In genomic region chr7:93298671-93299070, GRCh38 we compare ENCODE assay signal across 16 cellular contexts.
DNase-seq lines count a peak whose midpoint lies in the region; ATAC-seq and TF ChIP-seq lines count a peak whose summit lies in the region.
"Had no signal": no experiment of that assay in that cellular context is flagged by ENCODE, and none has a peak within 500 bp of the region (broad histone marks: within the 10 kb centered on the region; RNA-seq: fewer than 3 reads in every experiment).

No MANE protein-coding gene starts in this region.

- 49% methylated on average over 2 of the region's 2 CpGs for WGBS in smooth muscle cell (ENCODE audit: low lambda C conversion rate)

- H3K36me3 ChIP-seq in GM23338 (ENCODE audit: insufficient read depth) (no peaks in the 10 kb centered on the region), smooth muscle cell (ENCODE audit: low read depth) (no peaks in the 10 kb centered on the region)

- peak overlapping the region; percentile 65; the same call in 1 of the 2 replicates for H3K27ac Mint-ChIP-seq in GM23338
- H3K27ac Mint-ChIP-seq in activated CD8-positive, alpha-beta memory T cell treated with anti-CD3 and anti-CD28 coated beads, Interleukin-2, amount 10 ng/mL, durations not matched to agents 7 days and 5 days = no peak overlapping the region

- no peak for DNase-seq in GM23338 (ENCODE audit: low spot score)
- peak; percentile 41 for DNase-seq in astrocyte of the spinal cord (ENCODE audit: low read depth, low spot score)
- peak; percentile 12 for DNase-seq in fibroblast of the aortic adventitia (ENCODE audit: low read depth)
- DNase-seq in smooth muscle cell (lab: John Stamatoyannopoulos, UW; ENCODE audit: unreplicated experiment) = no peak
- DNase-seq in NCI-H345 treated with DMSO at 0.1 percent for 48 hours (lab: John Stamatoyannopoulos, UW; ENCODE audit: unreplicated experiment) = no peak
- DNase-seq in SIG-M5 treated with dmso at 0.1 percent for 504 hours (lab: John Stamatoyannopoulos, UW; ENCODE audit: unreplicated experiment) = no peak
- no peak for DNase-seq in activated CD8-positive, alpha-beta memory T cell treated with anti-CD3 and anti-CD28 coated beads, Interleukin-2, amount 10 ng/mL, durations not matched to agents 7 days and 5 days
- DNase-seq: Caco-2, KG1, NCI-H1092 treated with DMSO at 0.1 percent for 48 hours, NCI-H1694 treated with DMSO at 0.1 percent for 48 hours, NCI-H345, NCI-H69 had no signal

- H3F3A ChIP-seq in GM23338 (replicated peaks; ENCODE audit: low read depth) (no peaks in the 10 kb centered on the region), smooth muscle cell (ENCODE audit: low read depth) (no peaks in the 10 kb centered on the region)

- H3K4me2 ChIP-seq in GM23338 (no peak overlapping the region), smooth muscle cell (peak overlapping the region; percentile 60)

- CTCF ChIA-PET in activated CD8-positive, alpha-beta memory T cell treated with anti-CD3 and anti-CD28 coated beads, Interleukin-2, amount 10 ng/mL, durations not matched to agents 7 days and 5 days (lab: Charles Lee) = no interaction called here

- H3K9me3 ChIP-seq in smooth muscle cell (replicated peaks; ENCODE audit: low read depth) = no peaks in the 10 kb centered on the region
- H3K9me3 ChIP-seq: Caco-2 had no signal

- H2AFZ ChIP-seq in GM23338 (no peak overlapping the region), smooth muscle cell (ENCODE audit: low read depth) (peak overlapping the region; percentile 51)

- H3K9me2 ChIP-seq in GM23338 (ENCODE audit: insufficient read depth) = no peaks in the 10 kb centered on the region

- no peaks in the 10 kb centered on the region for H3K9me3 Mint-ChIP-seq in GM23338
- no peaks in the 10 kb centered on the region for H3K9me3 Mint-ChIP-seq in activated CD8-positive, alpha-beta memory T cell treated with anti-CD3 and anti-CD28 coated beads, Interleukin-2, amount 10 ng/mL, durations not matched to agents 7 days and 5 days (ENCODE audit: low read depth)

- in situ Hi-C loops in astrocyte of the spinal cord (cut with HindIII; ENCODE audit: low sequenced_read_pairs) = no loop called here

- TF ChIP-seq CTCF in GM23338 (conservative IDR thresholded peaks at IDR 0.05; ENCODE audit: low read depth in 2 of 2) (no peak), astrocyte of the spinal cord (IDR thresholded peaks at IDR 0.05; ENCODE audit: low read depth, low read length) (no peak), fibroblast of the aortic adventitia (IDR thresholded peaks at IDR 0.05; ENCODE audit: insufficient read depth, low read length) (no peak), smooth muscle cell (IDR thresholded peaks at IDR 0.05; ENCODE audit: borderline replicate concordance, insufficient read depth, poor library complexity, severe bottlenecking) (no peak)

- no peaks in the 10 kb centered on the region for H4K20me1 ChIP-seq in GM23338 (replicated peaks; ENCODE audit: insufficient read depth)
- H4K20me1 ChIP-seq in smooth muscle cell (ENCODE audit: low read depth) = no peaks in the 10 kb centered on the region

- H3K4me1 Mint-ChIP-seq in GM23338 = peaks cover 12% of the 10 kb centered on the region
- H3K4me1 Mint-ChIP-seq in activated CD8-positive, alpha-beta memory T cell treated with anti-CD3 and anti-CD28 coated beads, Interleukin-2, amount 10 ng/mL, durations not matched to agents 7 days and 5 days = no peaks in the 10 kb centered on the region

- H3K9ac ChIP-seq in smooth muscle cell (ENCODE audit: low read depth) = peak overlapping the region; percentile 76

- H3K27me3 ChIP-seq in GM23338 (ENCODE audit: insufficient read depth) (no peaks in the 10 kb centered on the region), smooth muscle cell (ENCODE audit: low read depth) (no peaks in the 10 kb centered on the region)

- H3K4me1 ChIP-seq in GM23338 (ENCODE audit: insufficient read depth) (peaks cover 4% of the 10 kb centered on the region; the same call in 1 of the 2 replicates), smooth muscle cell (ENCODE audit: low read depth) (peaks cover 11% of the 10 kb centered on the region)
- H3K4me1 ChIP-seq: Caco-2 had no signal

- H3K27ac ChIP-seq in GM23338 (ENCODE audit: low read depth) (no peak overlapping the region), smooth muscle cell (ENCODE audit: low read depth) (peak overlapping the region; percentile 97)
- H3K27ac ChIP-seq: C4-2B, SK-N-MC had no signal

- H3K4me3 Mint-ChIP-seq in GM23338 = no peak overlapping the region
- H3K4me3 Mint-ChIP-seq in activated CD8-positive, alpha-beta memory T cell treated with anti-CD3 and anti-CD28 coated beads, Interleukin-2, amount 10 ng/mL, durations not matched to agents 7 days and 5 days = no peak overlapping the region

- no peaks in the 10 kb centered on the region for H3K36me3 Mint-ChIP-seq in GM23338 (ENCODE audit: low read depth)
- H3K36me3 Mint-ChIP-seq in activated CD8-positive, alpha-beta memory T cell treated with anti-CD3 and anti-CD28 coated beads, Interleukin-2, amount 10 ng/mL, durations not matched to agents 7 days and 5 days = peaks cover 5% of the 10 kb centered on the region

- no peak overlapping the region for H3K4me3 ChIP-seq in GM23338
- H3K4me3 ChIP-seq in astrocyte of the spinal cord (ENCODE audit: low read depth, low read length) = no peak overlapping the region
- no peak overlapping the region for H3K4me3 ChIP-seq in fibroblast of the aortic adventitia (ENCODE audit: low read depth, low read length)
- H3K4me3 ChIP-seq in smooth muscle cell = no peak overlapping the region
- H3K4me3 ChIP-seq: SK-N-MC had no signal

- H3K27me3 Mint-ChIP-seq in GM23338 (ENCODE audit: insufficient read depth, low read depth, poor library complexity) = no peaks in the 10 kb centered on the region
- H3K27me3 Mint-ChIP-seq in activated CD8-positive, alpha-beta memory T cell treated with anti-CD3 and anti-CD28 coated beads, Interleukin-2, amount 10 ng/mL, durations not matched to agents 7 days and 5 days = no peaks in the 10 kb centered on the region

- ATAC-seq in GM23338 = no peak
- ATAC-seq in activated CD4-positive, CD25-positive, alpha-beta regulatory T cell treated with anti-CD3 and anti-CD28 coated beads, Interleukin-2, amount 50 U/mL, for 24 hours = no peak
- ATAC-seq in activated CD8-positive, alpha-beta memory T cell treated with anti-CD3 and anti-CD28 coated beads, Interleukin-2, amount 10 ng/mL, durations not matched to agents 7 days and 5 days = no peak

- H3K79me2 ChIP-seq in GM23338 (replicated peaks; ENCODE audit: insufficient read depth) (no peaks in the 10 kb centered on the region), smooth muscle cell (ENCODE audit: low read depth) (no peaks in the 10 kb centered on the region)

TF ChIP-seq in GM23338, 12 proteins besides CTCF, POLR2A, EP300 and RAD21 (continues in another document):
- TF ChIP-seq STAT1 (IDR thresholded peaks at IDR 0.05; ENCODE audit: unreplicated experiment) (no peak), CREB1 (CRISPR knock-in tag; IDR thresholded peaks at IDR 0.05; ENCODE audit: low read depth) (no peak)

Comparison
In these comparisons a context has a peak if more than half of its experiments do, and no peak if none do; other contexts are left out.
1. DNase-seq: peak in astrocyte of the spinal cord (single experiment) and fibroblast of the aortic adventitia (single experiment); none in GM23338 (single experiment), smooth muscle cell (single experiment), NCI-H345 treated with DMSO at 0.1 percent for 48 hours (single experiment), SIG-M5 treated with dmso at 0.1 percent for 504 hours (single experiment) and activated CD8-positive, alpha-beta memory T cell treated with anti-CD3 and anti-CD28 coated beads, Interleukin-2, amount 10 ng/mL, durations not matched to agents 7 days and 5 days (single experiment).